14 cellular contexts compared by ENCODE assay signal in the genomic region with DNA sequence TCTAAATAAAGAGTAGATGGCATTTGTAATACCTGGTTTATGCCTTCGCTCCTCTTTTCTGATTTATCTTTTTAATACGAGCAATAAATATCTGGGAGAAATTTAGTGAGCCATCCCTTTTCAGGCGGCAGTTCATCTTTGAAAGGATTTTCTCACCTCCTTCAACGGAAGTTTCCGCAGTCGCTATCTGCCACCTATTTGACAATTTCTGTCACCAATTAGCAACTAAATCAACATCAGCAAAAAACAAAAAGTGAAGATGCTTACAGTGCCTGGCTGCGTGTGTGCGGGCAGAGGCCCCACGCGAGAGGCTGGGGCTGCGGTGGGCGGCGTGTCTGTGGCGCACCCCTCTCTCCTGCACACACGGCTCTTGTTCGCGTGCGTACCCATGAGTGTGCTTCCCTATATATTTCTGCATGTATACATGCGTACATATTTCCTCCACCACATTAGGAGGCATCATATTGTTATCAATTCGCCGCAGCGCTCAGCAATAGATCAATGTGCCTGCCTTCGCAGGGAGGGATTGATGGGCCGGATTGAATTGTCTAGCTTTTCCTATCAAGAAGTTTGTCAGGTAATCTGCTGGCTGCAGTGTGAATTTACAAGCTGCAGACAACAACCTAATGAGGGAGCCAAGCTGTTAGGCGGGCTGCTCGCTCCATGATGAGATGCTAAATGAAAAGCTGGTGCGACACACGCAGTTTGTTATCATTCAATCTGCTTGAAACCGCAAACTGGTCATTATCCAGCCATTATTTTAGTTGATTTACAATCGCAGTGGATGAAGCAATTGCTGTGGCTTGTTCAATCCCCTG.
A peak's percentile ranks its signal among the peaks of the same experiment; 100 is the strongest.
DNase-seq lines count a peak whose midpoint lies in the region; ATAC-seq and TF ChIP-seq lines count a peak whose summit lies in the region.
"Had no signal": no experiment of that assay in that cellular context is flagged by ENCODE, and none has a peak within 500 bp of the region (broad histone marks: within the 10 kb centered on the region; RNA-seq: fewer than 3 reads in every experiment).

No MANE protein-coding gene starts in this region.

- no peaks in the 10 kb centered on the region for H3K4me1 ChIP-seq in mammary epithelial cell (ENCODE audit: insufficient read depth, low read length)

- peak overlapping the region; percentile 51 for H3K4me3 Mint-ChIP-seq in glutamatergic neuron (ENCODE audit: unreplicated experiment)

- H3K9me3 ChIP-seq in mammary epithelial cell (replicated peaks; ENCODE audit: insufficient read depth, low read length) = no peaks in the 10 kb centered on the region
- H3K9me3 ChIP-seq: esophagus muscularis mucosa had no signal

- peak; percentile 5 for DNase-seq in AG08395 (ENCODE audit: low spot score)
- peak; percentile 25 for DNase-seq in EH (ENCODE audit: low read depth)
- peak; percentile 85 for DNase-seq in NCI-H526 treated with DMSO at 0.1 percent for 48 hours (lab: John Stamatoyannopoulos, UW)
- no peak for DNase-seq in glutamatergic neuron
- no peak for DNase-seq in mammary epithelial cell
- DNase-seq in KG1 (lab: John Stamatoyannopoulos, UW) = no peak
- DNase-seq: NCI-H2171 treated with DMSO at 0.1 percent for 48 hours had no signal

- CTCF ChIA-PET in mammary epithelial cell (lab: Charles Lee; ENCODE audit: low non-redundant PET) = no interaction called here

- H3K4me3 ChIP-seq in mammary epithelial cell (replicated peaks in 1 of 3; ENCODE audit: insufficient read depth in 1 of 3, low read depth in 2 of 3, low read length in 3 of 3) = no peak overlapping the region
- H3K4me3 ChIP-seq: skin epidermis had no signal

- no peaks in the 10 kb centered on the region for H3K9me3 Mint-ChIP-seq in glutamatergic neuron (ENCODE audit: unreplicated experiment)

- no peak overlapping the region for H3K27ac Mint-ChIP-seq in glutamatergic neuron (ENCODE audit: unreplicated experiment)
- H3K27ac Mint-ChIP-seq: CD14-positive monocyte had no signal

- peaks cover 42% of the 10 kb centered on the region for H3K27me3 ChIP-seq in mammary epithelial cell (ENCODE audit: insufficient read depth, low read length)

- TF ChIP-seq CTCF in glutamatergic neuron (IDR thresholded peaks at IDR 0.05; ENCODE audit: partially characterized antibody, unreplicated experiment) (no peak), mammary epithelial cell (conservative IDR thresholded peaks at IDR 0.05 in 1 of 2, IDR thresholded peaks at IDR 0.05 in 1 of 2; ENCODE audit: extremely low read depth in 1 of 2, insufficient read depth in 1 of 2, low read depth in 1 of 2, low read length in 2 of 2) (no peak)

- no TSS peak for BruUV-seq in mammary epithelial cell (replicated peaks; lab: Mats Ljungman, UMichigan)

- no peak for ATAC-seq in HG02642 (IDR thresholded peaks at IDR 0.05; ENCODE audit: poor library complexity, unreplicated experiment)
- no peak for ATAC-seq in HG02588 (IDR thresholded peaks at IDR 0.05; ENCODE audit: unreplicated experiment)
- ATAC-seq: HepG2 had no signal

- H3K36me3 Mint-ChIP-seq in glutamatergic neuron (ENCODE audit: unreplicated experiment) = no peaks in the 10 kb centered on the region

- WGBS in mammary epithelial cell (ENCODE audit: low coverage, missing lambda C conversion rate) = 38% methylated on average over 28 of the region's 30 CpGs

- H3K4me2 ChIP-seq in mammary epithelial cell (ENCODE audit: insufficient read depth, low read depth, low read length) = no peak overlapping the region

- H3K4me1 Mint-ChIP-seq in glutamatergic neuron (ENCODE audit: low read depth, unreplicated experiment) = peaks cover 14% of the 10 kb centered on the region

- peaks cover 10% of the 10 kb centered on the region for H3K27me3 Mint-ChIP-seq in glutamatergic neuron (ENCODE audit: unreplicated experiment)

- H2AFZ ChIP-seq in mammary epithelial cell (ENCODE audit: low read depth, low read length) = no peak overlapping the region

- in situ Hi-C loops in mammary epithelial cell (cut with MboI; ENCODE audit: low sequenced_read_pairs in 2 of 2) = no loop called here

- intact Hi-C loops in mammary epithelial cell (cut with micrococcal nuclease) = no loop called here

- no peak overlapping the region for H3K27ac ChIP-seq in mammary epithelial cell (ENCODE audit: insufficient read depth, low read depth, low read length)
- H3K27ac ChIP-seq: cardiac muscle cell, esophagus muscularis mucosa, skin epidermis had no signal

- no peaks in the 10 kb centered on the region for H3K36me3 ChIP-seq in mammary epithelial cell (ENCODE audit: insufficient read depth, low read length)
- H3K36me3 ChIP-seq: cardiac muscle cell, esophagus muscularis mucosa had no signal

- no peak overlapping the region for H3K9ac ChIP-seq in mammary epithelial cell (ENCODE audit: insufficient read depth, low read length)

- H3K79me2 ChIP-seq in mammary epithelial cell (ENCODE audit: insufficient read depth, low read length) = no peaks in the 10 kb centered on the region

- H4K20me1 ChIP-seq in mammary epithelial cell (ENCODE audit: insufficient read depth, low read length) = no peaks in the 10 kb centered on the region

- dilution Hi-C loops in mammary epithelial cell (cut with HindIII; ENCODE audit: low sequenced_read_pairs) = no loop called here

Comparison
In these comparisons a context has a peak if more than half of its experiments do, and no peak if none do; other contexts are left out.
1. DNase-seq: peak in AG08395 (single experiment), EH (single experiment) and NCI-H526 treated with DMSO at 0.1 percent for 48 hours (single experiment); none in glutamatergic neuron (single experiment), mammary epithelial cell (single experiment) and KG1 (single experiment).